Comparison of ENCODE assay signal across 24 cellular contexts in the genomic region with DNA sequence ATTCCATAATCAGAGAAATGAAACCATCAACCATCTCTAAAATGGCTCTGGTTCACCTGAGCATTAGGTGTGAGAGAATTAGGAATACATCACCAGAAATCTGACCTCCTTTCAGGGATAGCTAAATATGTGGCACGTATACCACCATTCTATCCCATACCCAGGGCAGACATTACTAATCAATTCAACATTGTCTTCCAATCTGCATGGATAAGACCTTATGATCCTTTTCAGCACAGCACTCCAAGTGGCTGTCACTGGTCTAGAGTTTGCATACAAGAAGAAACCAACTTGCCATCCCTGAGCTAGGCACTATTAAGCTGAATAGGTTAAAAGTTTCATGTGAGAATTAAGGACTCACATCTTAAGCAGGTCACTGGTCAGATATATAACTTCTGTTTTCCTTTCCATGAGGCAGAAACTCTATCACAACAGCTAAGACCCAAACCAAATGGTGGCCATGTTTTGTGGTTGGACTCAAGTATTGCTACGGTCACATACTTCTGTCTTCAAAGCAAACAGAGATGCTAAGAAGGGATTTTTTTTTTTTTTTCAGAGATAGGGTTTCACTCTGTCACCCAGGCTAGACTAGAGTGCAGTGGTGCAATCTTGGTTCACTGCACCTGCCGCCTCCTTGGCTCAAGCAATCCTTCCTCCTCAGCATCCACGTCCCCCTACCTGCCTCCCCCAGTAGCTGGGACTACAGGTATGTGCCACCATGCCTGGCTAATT.
DNase-seq lines count a peak whose midpoint lies in the region; ATAC-seq and TF ChIP-seq lines count a peak whose summit lies in the region.
"Had no signal": no experiment of that assay in that cellular context is flagged by ENCODE, and none has a peak within 500 bp of the region (broad histone marks: within the 10 kb centered on the region; RNA-seq: fewer than 3 reads in every experiment).

No MANE protein-coding gene starts in this region.

- no peak overlapping the region for H3K4me3 Mint-ChIP-seq in natural killer cell
- H3K4me3 Mint-ChIP-seq: activated naive CD8-positive, alpha-beta T cell; activated T-cell treated with anti-CD3 and anti-CD28 coated beads, Interleukin-2, amount 50 U/mL, for 4 hours; brain; neural crest cell; stimulated activated naive CD8-positive, alpha-beta T cell treated with anti-CD3 and anti-CD28 coated beads, Interleukin-15, amount 100 ng/mL, for 72 hours had no signal

- no peaks in the 10 kb centered on the region for H3K36me3 ChIP-seq in smooth muscle cell (ENCODE audit: low read depth)
- H3K36me3 ChIP-seq in body of pancreas (replicated peaks in 1 of 2; ENCODE audit: insufficient read depth in 1 of 2, low read depth in 2 of 2): no peaks in the 10 kb centered on the region
- H3K36me3 ChIP-seq: BE2C, left lung, transverse colon had no signal

- H3K9me3 ChIP-seq in smooth muscle cell (replicated peaks; ENCODE audit: low read depth) (no peaks in the 10 kb centered on the region), body of pancreas (no peaks in the 10 kb centered on the region)
- H3K9me3 ChIP-seq: BE2C, transverse colon had no signal

- H3K9ac ChIP-seq in smooth muscle cell (ENCODE audit: low read depth): no peak overlapping the region

- no peak overlapping the region for H3K27ac Mint-ChIP-seq in natural killer cell
- H3K27ac Mint-ChIP-seq: progenitor cell of endocrine pancreas; stimulated activated naive CD8-positive, alpha-beta T cell treated with anti-CD3 and anti-CD28 coated beads, Interleukin-15, amount 100 ng/mL, for 72 hours had no signal

- H3F3A ChIP-seq in smooth muscle cell (ENCODE audit: low read depth): no peaks in the 10 kb centered on the region

- DNase-seq in HCEC 1CT (peak; percentile 15), NCI-H1694 treated with DMSO at 0.1 percent for 48 hours (lab: John Stamatoyannopoulos, UW) (peak; percentile 50), epithelial cell of proximal tubule (ENCODE audit: low read depth) (no peak), smooth muscle cell (lab: John Stamatoyannopoulos, UW; ENCODE audit: unreplicated experiment) (no peak), natural killer cell (no peak), body of pancreas (no peak)
- DNase-seq: activated T-cell treated with anti-CD3 and anti-CD28 coated beads, Interleukin-2, amount 50 U/mL, for 4 hours; BE2C; KG1; left lung; NCI-H1105 treated with DMSO at 0.1 percent for 48 hours; PC-9; small intestine; stimulated activated CD4-positive, alpha-beta T cell treated with anti-CD3 and anti-CD28 coated beads, Interleukin-4, amount 100 ng/mL, for 1 hour; stimulated activated naive CD8-positive, alpha-beta T cell treated with anti-CD3 and anti-CD28 coated beads, Interleukin-15, amount 100 ng/mL, for 72 hours; transverse colon had no signal

- H3K4me1 Mint-ChIP-seq in natural killer cell: no peaks in the 10 kb centered on the region
- H3K4me1 Mint-ChIP-seq: stimulated activated naive CD8-positive, alpha-beta T cell treated with anti-CD3 and anti-CD28 coated beads, Interleukin-15, amount 100 ng/mL, for 72 hours had no signal

- TF ChIP-seq POLR2A in body of pancreas (IDR thresholded peaks at IDR 0.05): no peak

- H3K79me2 ChIP-seq in smooth muscle cell (ENCODE audit: low read depth): no peaks in the 10 kb centered on the region

- ATAC-seq in natural killer cell (no peak), body of pancreas (no peak), HG03457 (IDR thresholded peaks at IDR 0.05; ENCODE audit: unreplicated experiment) (no peak)
- ATAC-seq: activated CD4-positive, CD25-positive, alpha-beta regulatory T cell treated with anti-CD3 and anti-CD28 coated beads, Interleukin-2, amount 50 U/mL, for 24 hours; activated T-cell treated with anti-CD3 and anti-CD28 coated beads, Interleukin-2, amount 50 U/mL, for 4 hours; left lung; stimulated activated naive CD8-positive, alpha-beta T cell treated with anti-CD3 and anti-CD28 coated beads, Interleukin-15, amount 100 ng/mL, for 72 hours had no signal

- no peaks in the 10 kb centered on the region for H4K20me1 ChIP-seq in smooth muscle cell (ENCODE audit: low read depth)

- H3K27me3 ChIP-seq in smooth muscle cell (ENCODE audit: low read depth) (no peaks in the 10 kb centered on the region), body of pancreas (no peaks in the 10 kb centered on the region)
- H3K27me3 ChIP-seq: BE2C, left lung, transverse colon had no signal

- TF ChIP-seq CTCF in epithelial cell of proximal tubule (conservative IDR thresholded peaks at IDR 0.05; ENCODE audit: low read depth, low read length) (peak; percentile 22), smooth muscle cell (IDR thresholded peaks at IDR 0.05; ENCODE audit: borderline replicate concordance, insufficient read depth, poor library complexity, severe bottlenecking) (no peak), natural killer cell (IDR thresholded peaks at IDR 0.05) (no peak), body of pancreas (IDR thresholded peaks at IDR 0.05) (no peak)

- no peaks in the 10 kb centered on the region for H3K36me3 Mint-ChIP-seq in natural killer cell
- H3K36me3 Mint-ChIP-seq: activated naive CD8-positive, alpha-beta T cell; brain had no signal

- intact Hi-C loops in natural killer cell (cut with micrococcal nuclease): no loop called here
- intact Hi-C loops in body of pancreas (cut with DNase I): no loop called here

- WGBS in smooth muscle cell (ENCODE audit: low lambda C conversion rate): 86% methylated on average over 4 of the region's 4 CpGs
- 72 to 90% methylated on average over 4 of the region's 4 CpGs for WGBS in body of pancreas, 2 donors

- H3K27ac ChIP-seq in smooth muscle cell (ENCODE audit: low read depth) (peak overlapping the region; percentile 94), body of pancreas (no peak overlapping the region)
- H3K27ac ChIP-seq: coronary artery, epithelial cell of prostate, left lung, PC-9, transverse colon had no signal

- H3K4me3 ChIP-seq in epithelial cell of proximal tubule (ENCODE audit: low read depth, low read length): no peak overlapping the region
- H3K4me3 ChIP-seq in smooth muscle cell: no peak overlapping the region
- H3K4me3 ChIP-seq in body of pancreas: no peak overlapping the region
- H3K4me3 ChIP-seq: coronary artery, left lung, PC-9, transverse colon had no signal

- H3K27me3 Mint-ChIP-seq in natural killer cell (ENCODE audit: low read depth in 2 of 2): peaks cover 11 to 22% of the 10 kb centered on the region in 2 donors
- H3K27me3 Mint-ChIP-seq: brain had no signal

- no peak overlapping the region for H3K4me2 ChIP-seq in smooth muscle cell
- H3K4me2 ChIP-seq: PC-9 had no signal

- no peaks in the 10 kb centered on the region for H3K9me3 Mint-ChIP-seq in natural killer cell

- no peaks in the 10 kb centered on the region for H3K4me1 ChIP-seq in smooth muscle cell (ENCODE audit: low read depth)
- no peaks in the 10 kb centered on the region for H3K4me1 ChIP-seq in body of pancreas
- H3K4me1 ChIP-seq: left lung had no signal

- H2AFZ ChIP-seq in smooth muscle cell (ENCODE audit: low read depth): no peak overlapping the region
- H2AFZ ChIP-seq: PC-9 had no signal

Comparison
In these comparisons a context has a peak if more than half of its experiments do, and no peak if none do; other contexts are left out.
1. DNase-seq: peak in HCEC 1CT (single experiment) and NCI-H1694 treated with DMSO at 0.1 percent for 48 hours (single experiment); none in epithelial cell of proximal tubule (single experiment), smooth muscle cell (single experiment), natural killer cell (single experiment) and body of pancreas (0 of 4).